Comparison of ENCODE assay signal across 16 cellular contexts in the genomic region with DNA sequence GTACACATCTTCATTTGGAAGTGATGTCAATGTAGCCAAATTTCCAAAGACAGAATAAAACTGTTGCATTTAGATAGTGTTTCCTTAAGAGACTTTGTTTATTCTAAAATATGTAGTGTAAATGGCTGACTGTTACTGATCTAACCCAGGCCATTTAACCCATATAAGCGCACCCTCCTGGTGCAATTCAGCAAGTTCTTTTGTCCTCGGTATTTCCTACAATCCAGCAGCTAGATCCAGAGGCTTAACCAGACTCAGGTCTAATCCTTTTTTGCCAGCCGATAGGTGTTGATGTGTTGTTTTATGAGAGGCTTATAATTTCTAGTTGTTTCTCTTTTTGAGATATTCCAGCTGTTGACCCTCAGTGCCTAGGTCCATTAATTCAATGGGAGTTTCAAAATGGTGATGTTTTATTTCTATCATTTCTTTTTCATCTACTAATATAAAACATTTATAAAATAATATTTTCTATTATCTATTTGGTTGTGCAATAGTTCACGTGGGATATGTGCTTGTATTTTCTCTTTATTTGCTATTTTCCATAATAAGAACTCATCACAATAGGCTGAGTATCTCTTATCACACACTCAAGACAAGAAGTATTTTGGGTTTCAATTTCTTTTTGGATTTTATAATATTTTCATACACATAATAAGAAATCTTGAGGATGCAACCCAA. TPM values are rescaled to one million over a fixed set of nuclear protein-coding genes. Genes with fewer than 3 reads are reported as not detected.
"Had no signal": no experiment of that assay in that cellular context is flagged by ENCODE, and none has a peak within 500 bp of the region (broad histone marks: within the 10 kb centered on the region; RNA-seq: fewer than 3 reads in every experiment).

No MANE protein-coding gene starts in this region.

- DNase-seq: activated CD4-positive, alpha-beta T cell treated with anti-CD3 and anti-CD28 coated beads for 48 hours; activated CD8-positive, alpha-beta memory T cell treated with anti-CD3 and anti-CD28 coated beads, Interleukin-2, amount 50 U/mL, for 48 hours; activated CD8-positive, alpha-beta T cell treated with anti-CD3 and anti-CD28 coated beads, Interleukin-2, amount 10 ng/mL, durations not matched to agents 7 days and 5 days; activated naive CD4-positive, alpha-beta T cell; activated naive CD8-positive, alpha-beta T cell treated with anti-CD3 and anti-CD28 coated beads, Interleukin-2, amount 50 U/mL, for 24 hours; caudate nucleus; cortex of kidney; effector memory CD4-positive, alpha-beta T cell; glutamatergic neuron; islet precursor cell; left lung had no signal

- H3K27ac ChIP-seq: parathyroid adenoma, SK-N-MC had no signal

- H3K36me3 ChIP-seq: left lung had no signal

- H3K4me3 ChIP-seq: left lung, SK-N-MC, skin epidermis, tibial nerve had no signal

- H3K27me3 ChIP-seq: left lung, tibial nerve had no signal

- H3K4me1 ChIP-seq: parathyroid adenoma had no signal

- H3K9me3 ChIP-seq: left lung had no signal

RNA-seq across cellular contexts. Expression of a gene that starts 14.5 kb away (rescaled TPM):
- total RNA-seq: activated CD8-positive, alpha-beta T cell treated with anti-CD3 and anti-CD28 coated beads, Interleukin-2, amount 10 ng/mL, durations not matched to agents 7 days and 5 days; activated T-helper 1 cell treated with anti-CD3 and anti-CD28 coated beads, Interleukin-12 subunit alpha, Interleukin-12 subunit beta, Interleukin-2, Interleukin-4 antibody, amounts not matched to agents 30 ng/mL and 10 ng/mL and 1 ng/mL, durations not matched to agents 14 hours and 24 hours and 36 hours had no signal
